In the genomic region with DNA sequence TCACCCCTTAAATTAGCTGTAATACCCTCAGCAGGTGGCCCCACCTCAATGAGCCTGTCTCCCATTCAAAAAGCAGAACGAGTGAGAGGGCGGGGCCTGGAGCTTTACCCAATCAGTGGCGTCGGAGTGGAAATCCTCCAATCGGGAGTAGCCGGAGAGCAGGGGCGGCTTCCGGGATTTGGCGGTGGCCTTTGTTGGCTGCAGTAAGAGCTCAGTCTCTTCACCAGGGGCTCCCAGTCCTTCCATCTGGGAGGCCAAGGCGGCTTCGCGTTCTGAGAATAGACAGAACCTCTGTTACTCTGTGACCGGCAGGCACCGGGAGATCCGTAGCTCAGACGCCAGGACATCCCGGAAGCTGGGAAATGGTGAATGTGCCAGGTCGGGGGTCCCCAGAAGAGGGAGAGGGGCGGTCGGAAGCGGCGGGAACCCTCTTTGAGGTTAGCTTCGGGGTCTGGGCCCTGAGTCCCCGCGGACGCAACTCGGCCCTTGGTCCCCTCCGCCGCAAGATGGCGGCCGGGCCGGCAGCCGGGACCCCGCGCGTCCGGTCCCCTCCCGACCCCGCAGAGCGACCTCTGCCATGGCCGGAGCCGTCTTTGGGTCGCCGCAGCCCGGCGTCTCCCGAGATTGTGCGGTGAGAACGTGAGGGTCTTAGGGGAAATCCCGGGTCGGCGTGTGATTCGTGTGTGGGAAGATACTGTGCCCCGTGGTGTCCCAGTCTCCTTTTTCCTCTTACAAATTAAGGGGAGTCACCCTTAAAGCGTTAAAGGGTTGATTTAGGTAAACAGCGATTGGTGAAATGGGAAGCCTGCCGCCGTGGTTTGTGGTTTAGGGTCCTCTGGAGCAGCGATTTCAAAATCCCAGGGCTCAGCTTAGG, we compare ENCODE assay signal across 1 cellular context.
A peak's percentile ranks its signal among the peaks of the same experiment; 100 is the strongest.
TF ChIP-seq lines count a peak whose summit lies in the region.

No MANE protein-coding gene starts in this region.

TF ChIP-seq in HCT116, 20 proteins besides CTCF, POLR2A, EP300 and RAD21 (continued from another document):
- TF ChIP-seq, protein P1, sequence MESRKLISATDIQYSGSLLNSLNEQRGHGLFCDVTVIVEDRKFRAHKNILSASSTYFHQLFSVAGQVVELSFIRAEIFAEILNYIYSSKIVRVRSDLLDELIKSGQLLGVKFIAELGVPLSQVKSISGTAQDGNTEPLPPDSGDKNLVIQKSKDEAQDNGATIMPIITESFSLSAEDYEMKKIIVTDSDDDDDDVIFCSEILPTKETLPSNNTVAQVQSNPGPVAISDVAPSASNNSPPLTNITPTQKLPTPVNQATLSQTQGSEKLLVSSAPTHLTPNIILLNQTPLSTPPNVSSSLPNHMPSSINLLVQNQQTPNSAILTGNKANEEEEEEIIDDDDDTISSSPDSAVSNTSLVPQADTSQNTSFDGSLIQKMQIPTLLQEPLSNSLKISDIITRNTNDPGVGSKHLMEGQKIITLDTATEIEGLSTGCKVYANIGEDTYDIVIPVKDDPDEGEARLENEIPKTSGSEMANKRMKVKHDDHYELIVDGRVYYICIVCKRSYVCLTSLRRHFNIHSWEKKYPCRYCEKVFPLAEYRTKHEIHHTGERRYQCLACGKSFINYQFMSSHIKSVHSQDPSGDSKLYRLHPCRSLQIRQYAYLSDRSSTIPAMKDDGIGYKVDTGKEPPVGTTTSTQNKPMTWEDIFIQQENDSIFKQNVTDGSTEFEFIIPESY (IDR thresholded peaks at IDR 0.05; ENCODE audit: extremely low read depth, insufficient replicate concordance, low read length), result no peak
- TF ChIP-seq, protein P2, sequence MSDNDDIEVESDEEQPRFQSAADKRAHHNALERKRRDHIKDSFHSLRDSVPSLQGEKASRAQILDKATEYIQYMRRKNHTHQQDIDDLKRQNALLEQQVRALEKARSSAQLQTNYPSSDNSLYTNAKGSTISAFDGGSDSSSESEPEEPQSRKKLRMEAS (IDR thresholded peaks at IDR 0.05), result no peak
- peak; percentile 87 for TF ChIP-seq TCF7L2 (IDR thresholded peaks at IDR 0.05; ENCODE audit: borderline replicate concordance, extremely low read depth, insufficient read depth, insufficient read length)
